ENCODE assay signal across 8 cellular contexts in genomic region chr4:80374180-80374579, GRCh38.
"Had no signal": no experiment of that assay in that cellular context is flagged by ENCODE, and none has a peak within 500 bp of the region (broad histone marks: within the 10 kb centered on the region; RNA-seq: fewer than 3 reads in every experiment).

No MANE protein-coding gene starts in this region.

- ATAC-seq: GM12878 had no signal

- DNase-seq: GDM1, GF-D8 had no signal

- FAIRE-seq: G401.6, GM12878, GM12891, GM12892, GM18507, GM19239 had no signal

- H3K4me3 ChIP-seq: GM12878 had no signal
